In genomic region chr15:74997161-74997942, GRCh38 we compare ENCODE assay signal across 18 cellular contexts. TPM values are rescaled to one million over a fixed set of nuclear protein-coding genes. Genes with fewer than 3 reads are reported as not detected.
DNase-seq lines count a peak whose midpoint lies in the region; ATAC-seq and TF ChIP-seq lines count a peak whose summit lies in the region.
"Had no signal": no experiment of that assay in that cellular context is flagged by ENCODE, and none has a peak within 500 bp of the region (broad histone marks: within the 10 kb centered on the region; RNA-seq: fewer than 3 reads in every experiment).

No MANE protein-coding gene starts in this region.

- peaks cover 22% of the 10 kb centered on the region for H3K4me1 ChIP-seq in BLaER1

- H3K27me3 Mint-ChIP-seq in nephron progenitor cell (ENCODE audit: low read depth, poor library complexity): peaks cover 67% of the 10 kb centered on the region

- H3K27ac ChIP-seq in BLaER1: no peak overlapping the region
- peak overlapping the region in 1 of 59 donors; percentile 89 for H3K27ac ChIP-seq in dorsolateral prefrontal cortex
- H3K27ac ChIP-seq: adrenal gland, left lung, stomach had no signal

- H3K9ac ChIP-seq in BLaER1: no peak overlapping the region

- no peaks in the 10 kb centered on the region; the same call in 1 of the 2 replicates for H3K27me3 ChIP-seq in BLaER1
- H3K27me3 ChIP-seq in dorsolateral prefrontal cortex: no peaks in the 10 kb centered on the region
- H3K27me3 ChIP-seq: adrenal gland had no signal

- peaks cover 6% of the 10 kb centered on the region for H3K36me3 Mint-ChIP-seq in nephron progenitor cell (ENCODE audit: low read depth)

- H3K9me3 ChIP-seq in BLaER1: no peaks in the 10 kb centered on the region
- H3K9me3 ChIP-seq: adrenal gland, left lung, stomach had no signal

- peaks cover 6% of the 10 kb centered on the region for H3K9me3 Mint-ChIP-seq in nephron progenitor cell
- H3K9me3 Mint-ChIP-seq: activated T-helper 2 cell treated with anti-CD3 and anti-CD28 coated beads, Interferon-gamma antibody, Interleukin-2, Interleukin-4, amounts not matched to agents 10 μg/mL and 5 μg/mL and 100 μg/mL, durations not matched to agents 14 hours and 24 hours and 36 hours had no signal

- peak; percentile 90 for DNase-seq in NCI-H82 treated with DMSO at 0.1 percent for 48 hours (lab: John Stamatoyannopoulos, UW; ENCODE audit: unreplicated experiment)
- no peak for DNase-seq in dorsolateral prefrontal cortex
- no peak for DNase-seq in nephron progenitor cell
- DNase-seq in NCI-H187 (lab: John Stamatoyannopoulos, UW): no peak
- DNase-seq in stimulated activated naive CD4-positive, alpha-beta T cell treated with Interleukin-2 at 50 U/mL for 16 hours (lab: John Stamatoyannopoulos, UW): no peak
- DNase-seq: activated CD4-positive, CD25-positive, alpha-beta regulatory T cell treated with anti-CD3 and anti-CD28 coated beads, Interleukin-2, amount 50 U/mL, for 72 hours; adrenal gland; left lung; MM.1S; NCI-H187 treated with DMSO at 0.1 percent for 48 hours; NCI-H446 treated with DMSO at 0.1 percent for 48 hours; retina; SIG-M5; stomach had no signal

- no peak overlapping the region for H3K27ac Mint-ChIP-seq in nephron progenitor cell
- H3K27ac Mint-ChIP-seq: activated T-helper 2 cell treated with anti-CD3 and anti-CD28 coated beads, Interferon-gamma antibody, Interleukin-2, Interleukin-4, amounts not matched to agents 10 μg/mL and 5 μg/mL and 100 μg/mL, durations not matched to agents 14 hours and 24 hours and 36 hours had no signal

- intact Hi-C loops in dorsolateral prefrontal cortex (cut with DNase I): loop anchor here in 1 of 2 donors (5.0 kb wide), 1 partner anchor 40 kb away; the partner anchor contains the start of gene RPP25

- ATAC-seq in HG03108 (IDR thresholded peaks at IDR 0.05; ENCODE audit: unreplicated experiment): no peak
- no peak for ATAC-seq in GM21381 (IDR thresholded peaks at IDR 0.05; ENCODE audit: unreplicated experiment)
- ATAC-seq: left lung had no signal

- peak overlapping the region; percentile 94 for H3K4me2 ChIP-seq in BLaER1

- H3K4me3 Mint-ChIP-seq in nephron progenitor cell: peak overlapping the region; percentile 85

- no peaks in the 10 kb centered on the region for H4K20me1 ChIP-seq in BLaER1

- no peaks in the 10 kb centered on the region for H3K36me3 ChIP-seq in BLaER1
- H3K36me3 ChIP-seq: adrenal gland, left lung, stomach had no signal

- H3K4me3 ChIP-seq in BLaER1 (no peak overlapping the region), dorsolateral prefrontal cortex (peak overlapping the region in 44 of 59 donors; percentile 67 to 96 (median 88))
- H3K4me3 ChIP-seq: adrenal gland, left lung had no signal

- peaks cover 22% of the 10 kb centered on the region for H3K4me1 Mint-ChIP-seq in nephron progenitor cell

- TF ChIP-seq CTCF in dorsolateral prefrontal cortex (IDR thresholded peaks at IDR 0.05 in 54 of 56, conservative IDR thresholded peaks at IDR 0.05 in 2 of 56; ENCODE audit: low read depth in 1 of 56, partially characterized antibody in 56 of 56) (no peak), nephron progenitor cell (IDR thresholded peaks at IDR 0.05) (no peak)

RNA-seq across cellular contexts. Expression of gene SCAMP5, which starts 2.0 kb away (rescaled TPM):
- 100 to 1,000 TPM; 158 to 432 (median 337) TPM for total RNA-seq in dorsolateral prefrontal cortex

RNA-seq across cellular contexts. Expression of gene PPCDC, which starts 26.0 kb away (rescaled TPM):
- 10 to 100 TPM in 59 of 120 experiments, 1 to 10 TPM in 61; 3.9 to 23.6 (median 9.9) TPM for total RNA-seq in dorsolateral prefrontal cortex

RNA-seq across cellular contexts. Expression of gene RPP25, which starts 40.8 kb away (rescaled TPM):
- total RNA-seq in dorsolateral prefrontal cortex: 10 to 100 TPM in 37 of 120 experiments, 1 to 10 TPM in 83; 5.0 to 16.7 (median 8.5) TPM

RNA-seq across cellular contexts. Expression of gene COX5A, which starts 59.5 kb away (rescaled TPM):
- 100 to 1,000 TPM; 113 to 311 (median 236) TPM for total RNA-seq in dorsolateral prefrontal cortex
